ENCODE assay signal across 21 cellular contexts in the genomic region with DNA sequence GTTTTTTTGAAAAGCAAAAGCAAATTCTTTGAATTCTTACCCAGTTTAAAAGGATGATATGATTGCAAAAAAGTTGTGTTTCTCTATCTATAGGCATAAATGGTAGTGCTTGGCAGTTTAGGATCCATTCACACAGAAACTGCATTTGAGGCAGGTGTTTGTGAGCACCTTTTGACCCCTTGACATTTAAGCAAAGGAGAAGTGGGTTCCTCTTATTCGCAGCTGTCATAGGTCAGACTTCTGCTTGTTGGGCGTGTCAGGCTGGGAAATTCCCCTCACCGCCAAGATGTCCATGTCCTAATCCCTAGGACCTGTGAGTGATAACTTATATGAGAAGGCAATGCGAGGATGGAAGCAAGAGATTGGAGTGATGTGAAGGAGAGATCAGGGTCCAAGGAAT.
"Had no signal": no experiment of that assay in that cellular context is flagged by ENCODE, and none has a peak within 500 bp of the region (broad histone marks: within the 10 kb centered on the region; RNA-seq: fewer than 3 reads in every experiment).

No MANE protein-coding gene starts in this region.

- ATAC-seq: HepG2, Panc1, Right ventricle myocardium inferior, SK-N-SH treated with all-trans-retinoic acid at 6 μM for 48 hours had no signal

- H3K9ac ChIP-seq: KMS-11 had no signal

- H3K4me2 ChIP-seq: KMS-11 had no signal

- H3K27ac ChIP-seq: KMS-11 had no signal

- DNase-seq: IMR-90, Kasumi-1, MM.1S, NCI-H1092 treated with DMSO at 0.1 percent for 48 hours, NCI-H1436, NCI-H187, NCI-H2029, NCI-H2081 treated with DMSO at 0.1 percent for 48 hours, NCI-H2171, NCI-H226, NCI-H446, NCI-H510A, NCI-H524 treated with DMSO at 0.1 percent for 48 hours, NCI-H69, NCI-H774, PC-3 had no signal

- FAIRE-seq: HepG2 had no signal
